Comparison of ENCODE assay signal across 1 cellular context in the genomic region with DNA sequence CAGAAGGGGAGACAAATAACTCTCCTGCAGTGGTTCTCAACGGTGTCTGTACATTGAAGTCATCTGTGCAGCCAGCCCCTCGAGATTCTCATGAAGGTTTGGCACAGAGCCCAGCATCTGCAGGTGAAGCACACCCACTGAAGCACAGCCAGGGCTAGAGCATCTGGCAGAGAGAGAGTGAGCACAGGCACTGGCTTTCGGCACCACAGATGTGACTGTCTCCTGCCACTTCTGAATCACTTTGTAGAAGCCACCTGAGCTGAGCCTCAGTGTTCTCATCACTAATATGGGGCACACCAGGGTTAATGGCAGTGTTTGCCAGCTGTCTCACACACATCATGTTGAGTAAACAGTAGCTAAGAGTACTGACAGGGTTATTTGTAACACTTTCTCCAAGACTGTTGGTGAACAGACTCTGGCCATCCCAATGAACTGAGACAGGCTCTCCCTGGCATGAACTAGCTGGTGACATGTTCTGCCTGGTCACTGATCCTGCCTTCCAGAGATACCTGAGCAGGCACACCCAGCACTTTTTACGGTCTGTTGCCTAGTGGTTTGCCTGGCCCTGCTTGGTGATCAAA.
TF ChIP-seq lines count a peak whose summit lies in the region.

No MANE protein-coding gene starts in this region.

TF ChIP-seq in SK-N-SH, 30 proteins besides CTCF, POLR2A, EP300 and RAD21 (continued from another document):
- TF ChIP-seq, protein P1, sequence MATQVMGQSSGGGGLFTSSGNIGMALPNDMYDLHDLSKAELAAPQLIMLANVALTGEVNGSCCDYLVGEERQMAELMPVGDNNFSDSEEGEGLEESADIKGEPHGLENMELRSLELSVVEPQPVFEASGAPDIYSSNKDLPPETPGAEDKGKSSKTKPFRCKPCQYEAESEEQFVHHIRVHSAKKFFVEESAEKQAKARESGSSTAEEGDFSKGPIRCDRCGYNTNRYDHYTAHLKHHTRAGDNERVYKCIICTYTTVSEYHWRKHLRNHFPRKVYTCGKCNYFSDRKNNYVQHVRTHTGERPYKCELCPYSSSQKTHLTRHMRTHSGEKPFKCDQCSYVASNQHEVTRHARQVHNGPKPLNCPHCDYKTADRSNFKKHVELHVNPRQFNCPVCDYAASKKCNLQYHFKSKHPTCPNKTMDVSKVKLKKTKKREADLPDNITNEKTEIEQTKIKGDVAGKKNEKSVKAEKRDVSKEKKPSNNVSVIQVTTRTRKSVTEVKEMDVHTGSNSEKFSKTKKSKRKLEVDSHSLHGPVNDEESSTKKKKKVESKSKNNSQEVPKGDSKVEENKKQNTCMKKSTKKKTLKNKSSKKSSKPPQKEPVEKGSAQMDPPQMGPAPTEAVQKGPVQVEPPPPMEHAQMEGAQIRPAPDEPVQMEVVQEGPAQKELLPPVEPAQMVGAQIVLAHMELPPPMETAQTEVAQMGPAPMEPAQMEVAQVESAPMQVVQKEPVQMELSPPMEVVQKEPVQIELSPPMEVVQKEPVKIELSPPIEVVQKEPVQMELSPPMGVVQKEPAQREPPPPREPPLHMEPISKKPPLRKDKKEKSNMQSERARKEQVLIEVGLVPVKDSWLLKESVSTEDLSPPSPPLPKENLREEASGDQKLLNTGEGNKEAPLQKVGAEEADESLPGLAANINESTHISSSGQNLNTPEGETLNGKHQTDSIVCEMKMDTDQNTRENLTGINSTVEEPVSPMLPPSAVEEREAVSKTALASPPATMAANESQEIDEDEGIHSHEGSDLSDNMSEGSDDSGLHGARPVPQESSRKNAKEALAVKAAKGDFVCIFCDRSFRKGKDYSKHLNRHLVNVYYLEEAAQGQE (IDR thresholded peaks at IDR 0.05; ENCODE audit: low read depth, low read length): no peak
- TF ChIP-seq EZH2phosphoT487 (IDR thresholded peaks at IDR 0.05; ENCODE audit: borderline replicate concordance, low read depth): no peak
- TF ChIP-seq FOXM1 (IDR thresholded peaks at IDR 0.05; ENCODE audit: low read depth): no peak
- no peak for TF ChIP-seq PBX3 (IDR thresholded peaks at IDR 0.05)
- TF ChIP-seq RFX5 (IDR thresholded peaks at IDR 0.05; ENCODE audit: low read length): no peak
